17 cellular contexts compared by ENCODE assay signal in genomic region chr2:96110621-96111256, GRCh38. TPM values are rescaled to one million over a fixed set of nuclear protein-coding genes. Genes with fewer than 3 reads are reported as not detected.
DNase-seq lines count a peak whose midpoint lies in the region; ATAC-seq and TF ChIP-seq lines count a peak whose summit lies in the region.
"Had no signal": no experiment of that assay in that cellular context is flagged by ENCODE, and none has a peak within 500 bp of the region (broad histone marks: within the 10 kb centered on the region; RNA-seq: fewer than 3 reads in every experiment).

No MANE protein-coding gene starts in this region.

- H3K4me1 ChIP-seq in left lung (no peaks in the 10 kb centered on the region), gastrocnemius medialis (no peaks in the 10 kb centered on the region)

- no peak overlapping the region for H3K27ac Mint-ChIP-seq in activated naive CD8-positive, alpha-beta T cell treated with anti-CD3 and anti-CD28 coated beads, Interleukin-2, amount 10 ng/mL, durations not matched to agents 7 days and 5 days
- H3K27ac Mint-ChIP-seq in activated naive CD8-positive, alpha-beta T cell treated with anti-CD3 and anti-CD28 coated beads for 36 hours = no peak overlapping the region
- H3K27ac Mint-ChIP-seq: IgD-negative memory B cell had no signal

- no peak for TF ChIP-seq CTCF in WERI-Rb-1 (IDR thresholded peaks at IDR 0.05; ENCODE audit: low read depth, low read length)
- no peak for TF ChIP-seq CTCF in left lung (IDR thresholded peaks at IDR 0.05)
- TF ChIP-seq CTCF in gastrocnemius medialis (IDR thresholded peaks at IDR 0.05 in 4 of 5, conservative IDR thresholded peaks at IDR 0.05 in 1 of 5) = no peak

- H3K9me3 ChIP-seq in WERI-Rb-1 (ENCODE audit: severe bottlenecking) (no peaks in the 10 kb centered on the region), left lung (peaks cover 0 to 4% of the 10 kb centered on the region in 2 donors), gastrocnemius medialis (no peaks in the 10 kb centered on the region)
- H3K9me3 ChIP-seq: Caco-2 had no signal

- H3K27me3 Mint-ChIP-seq in activated naive CD8-positive, alpha-beta T cell treated with anti-CD3 and anti-CD28 coated beads, Interleukin-2, amount 10 ng/mL, durations not matched to agents 7 days and 5 days = peaks cover 7% of the 10 kb centered on the region
- peaks cover 6% of the 10 kb centered on the region for H3K27me3 Mint-ChIP-seq in activated naive CD8-positive, alpha-beta T cell treated with anti-CD3 and anti-CD28 coated beads for 36 hours

- in situ Hi-C loops in gastrocnemius medialis (cut with MboI; ENCODE audit: low sequenced_read_pairs in 4 of 4) = loop anchor here in 2 of 4 donors (25.0 kb wide), 1 partner anchor 98 kb away; no protein-coding TSS in a partner anchor

- no peak for ATAC-seq in activated naive CD8-positive, alpha-beta T cell treated with anti-CD3 and anti-CD28 coated beads, Interleukin-2, amount 10 ng/mL, durations not matched to agents 7 days and 5 days (ENCODE audit: low read depth)
- no peak for ATAC-seq in left lung
- no peak for ATAC-seq in gastrocnemius medialis
- no peak for ATAC-seq in GM18511 (IDR thresholded peaks at IDR 0.05; ENCODE audit: unreplicated experiment)
- no peak for ATAC-seq in HG02623 (IDR thresholded peaks at IDR 0.05; ENCODE audit: unreplicated experiment)
- ATAC-seq: PC-3 had no signal

- intact Hi-C loops in left lung (cut with DNase I) (no loop called here), gastrocnemius medialis (cut with DNase I; ENCODE audit: low total_unique reads) (no loop called here)

- no peaks in the 10 kb centered on the region for H3K36me3 Mint-ChIP-seq in activated naive CD8-positive, alpha-beta T cell treated with anti-CD3 and anti-CD28 coated beads, Interleukin-2, amount 10 ng/mL, durations not matched to agents 7 days and 5 days
- peaks cover under 1% of the 10 kb centered on the region for H3K36me3 Mint-ChIP-seq in activated naive CD8-positive, alpha-beta T cell treated with anti-CD3 and anti-CD28 coated beads for 36 hours
- H3K36me3 Mint-ChIP-seq: IgD-negative memory B cell had no signal

- H3K4me3 Mint-ChIP-seq in activated naive CD8-positive, alpha-beta T cell treated with anti-CD3 and anti-CD28 coated beads, Interleukin-2, amount 10 ng/mL, durations not matched to agents 7 days and 5 days = no peak overlapping the region
- H3K4me3 Mint-ChIP-seq in activated naive CD8-positive, alpha-beta T cell treated with anti-CD3 and anti-CD28 coated beads for 36 hours = no peak overlapping the region

- H3K27ac ChIP-seq in WERI-Rb-1 = no peak overlapping the region
- no peak overlapping the region for H3K27ac ChIP-seq in left lung
- peak overlapping the region in 3 of 4 donors; percentile 68 to 74 (median 70) for H3K27ac ChIP-seq in gastrocnemius medialis

- peak; percentile 17 for DNase-seq in activated naive CD8-positive, alpha-beta T cell treated with anti-CD3 and anti-CD28 coated beads, Interleukin-2, amount 10 ng/mL, durations not matched to agents 7 days and 5 days
- DNase-seq in activated naive CD8-positive, alpha-beta T cell treated with anti-CD3 and anti-CD28 coated beads for 36 hours = no peak
- DNase-seq in WERI-Rb-1 (peak; percentile 6), left lung (peak; percentile 27 to 55), gastrocnemius medialis (peak in 1 of 2 donors; percentile 10)
- no peak for DNase-seq in central memory CD4-positive, alpha-beta T cell
- DNase-seq: AML-193, Caco-2, H7, MV-4-11, NCI-H1417 treated with DMSO at 0.1 percent for 48 hours, NCI-H345, NCI-H748 treated with DMSO at 0.1 percent for 48 hours, PC-3 had no signal

- H3K4me3 ChIP-seq in WERI-Rb-1 (ENCODE audit: low read depth, low read length) = no peak overlapping the region
- no peak overlapping the region for H3K4me3 ChIP-seq in left lung
- no peak overlapping the region for H3K4me3 ChIP-seq in gastrocnemius medialis

- H3K36me3 ChIP-seq in WERI-Rb-1 = no peaks in the 10 kb centered on the region
- H3K36me3 ChIP-seq in left lung = no peaks in the 10 kb centered on the region
- H3K36me3 ChIP-seq in gastrocnemius medialis = no peaks in the 10 kb centered on the region

- POLR2A ChIA-PET in activated naive CD8-positive, alpha-beta T cell treated with anti-CD3 and anti-CD28 coated beads, Interleukin-2, amount 10 ng/mL, durations not matched to agents 7 days and 5 days (lab: Charles Lee) = no interaction called here

- no peak for TF ChIP-seq POLR2A in gastrocnemius medialis (IDR thresholded peaks at IDR 0.05)

- H3K9me3 Mint-ChIP-seq in activated naive CD8-positive, alpha-beta T cell treated with anti-CD3 and anti-CD28 coated beads, Interleukin-2, amount 10 ng/mL, durations not matched to agents 7 days and 5 days = no peaks in the 10 kb centered on the region
- H3K9me3 Mint-ChIP-seq in activated naive CD8-positive, alpha-beta T cell treated with anti-CD3 and anti-CD28 coated beads for 36 hours = peaks cover 2% of the 10 kb centered on the region
- H3K9me3 Mint-ChIP-seq: IgD-negative memory B cell had no signal

- peaks cover 2% of the 10 kb centered on the region for H3K4me1 Mint-ChIP-seq in activated naive CD8-positive, alpha-beta T cell treated with anti-CD3 and anti-CD28 coated beads, Interleukin-2, amount 10 ng/mL, durations not matched to agents 7 days and 5 days
- peaks cover 2% of the 10 kb centered on the region for H3K4me1 Mint-ChIP-seq in activated naive CD8-positive, alpha-beta T cell treated with anti-CD3 and anti-CD28 coated beads for 36 hours

- H3K27me3 ChIP-seq in WERI-Rb-1 (ENCODE audit: insufficient read depth, low read depth, severe bottlenecking) (no peaks in the 10 kb centered on the region), left lung (peaks cover 7 to 29% of the 10 kb centered on the region in 2 donors), gastrocnemius medialis (peaks cover 10 to 12% (median 11%) of the 10 kb centered on the region in 3 donors)

RNA-seq across cellular contexts. Expression of gene ADRA2B, which starts 5.6 kb away (rescaled TPM):
- under 1 TPM; 0.17 to 0.26 TPM for total RNA-seq in activated naive CD8-positive, alpha-beta T cell treated with anti-CD3 and anti-CD28 coated beads, Interleukin-2, amount 10 ng/mL, durations not matched to agents 7 days and 5 days
- total RNA-seq in activated naive CD8-positive, alpha-beta T cell treated with anti-CD3 and anti-CD28 coated beads for 36 hours = under 1 TPM; 0.29 to 0.30 TPM
- under 1 TPM; 0.20 to 0.34 TPM for total RNA-seq in left lung
- total RNA-seq in gastrocnemius medialis = 1 to 10 TPM; 2.4 to 5.6 (median 3.6) TPM
- total RNA-seq: PC-3 had no signal

RNA-seq across cellular contexts. Expression of gene ASTL, which starts 27.6 kb away (rescaled TPM):
- 10 to 100 TPM; 12.2 to 14.7 TPM for total RNA-seq in activated naive CD8-positive, alpha-beta T cell treated with anti-CD3 and anti-CD28 coated beads, Interleukin-2, amount 10 ng/mL, durations not matched to agents 7 days and 5 days
- 10 to 100 TPM; 22.1 to 23.3 TPM for total RNA-seq in activated naive CD8-positive, alpha-beta T cell treated with anti-CD3 and anti-CD28 coated beads for 36 hours
- total RNA-seq in left lung (not detected), gastrocnemius medialis (not detected)
- total RNA-seq: H7, PC-3 had no signal

RNA-seq across cellular contexts. Expression of gene DUSP2, which starts 34.5 kb away (rescaled TPM):
- 10 to 100 TPM; 47.7 to 50.2 TPM for total RNA-seq in activated naive CD8-positive, alpha-beta T cell treated with anti-CD3 and anti-CD28 coated beads, Interleukin-2, amount 10 ng/mL, durations not matched to agents 7 days and 5 days
- 100 to 1,000 TPM; 274 to 279 TPM for total RNA-seq in activated naive CD8-positive, alpha-beta T cell treated with anti-CD3 and anti-CD28 coated beads for 36 hours
- total RNA-seq in left lung (1 to 10 TPM; 3.6 to 5.7 TPM), gastrocnemius medialis (1 to 10 TPM; 1.6 to 4.0 (median 2.9) TPM)

Comparison
In these comparisons a context has a peak if more than half of its experiments do, and no peak if none do; other contexts are left out.
1. DNase-seq: peak in activated naive CD8-positive, alpha-beta T cell treated with anti-CD3 and anti-CD28 coated beads, Interleukin-2, amount 10 ng/mL, durations not matched to agents 7 days and 5 days (single experiment), WERI-Rb-1 (single experiment) and left lung (2 of 2); none in activated naive CD8-positive, alpha-beta T cell treated with anti-CD3 and anti-CD28 coated beads for 36 hours (single experiment) and central memory CD4-positive, alpha-beta T cell (single experiment).
2. H3K27ac ChIP-seq: peak in gastrocnemius medialis (3 of 4); none in WERI-Rb-1 (single experiment) and left lung (0 of 2).
3. RNA of gene ASTL, which starts 27.6 kb away (total RNA-seq): 22.1 to 23.3 TPM in activated naive CD8-positive, alpha-beta T cell treated with anti-CD3 and anti-CD28 coated beads for 36 hours and 12.2 to 14.7 TPM in activated naive CD8-positive, alpha-beta T cell treated with anti-CD3 and anti-CD28 coated beads, Interleukin-2, amount 10 ng/mL, durations not matched to agents 7 days and 5 days; not detected in left lung and not detected in gastrocnemius medialis; every median in the first group is over 10 times any median in the second.
4. RNA of gene DUSP2, which starts 34.5 kb away (total RNA-seq): 274 to 279 TPM in activated naive CD8-positive, alpha-beta T cell treated with anti-CD3 and anti-CD28 coated beads for 36 hours and 47.7 to 50.2 TPM in activated naive CD8-positive, alpha-beta T cell treated with anti-CD3 and anti-CD28 coated beads, Interleukin-2, amount 10 ng/mL, durations not matched to agents 7 days and 5 days; 3.6 to 5.7 TPM in left lung and 1.6 to 4.0 TPM in gastrocnemius medialis; every median in the first group is over 4 times any median in the second.